Comparison of ENCODE assay signal across 30 cellular contexts in genomic region chrX:124383367-124383766, GRCh38. TPM values are rescaled to one million over a fixed set of nuclear protein-coding genes. Genes with fewer than 3 reads are reported as not detected.
"Had no signal": no experiment of that assay in that cellular context is flagged by ENCODE, and none has a peak within 500 bp of the region (broad histone marks: within the 10 kb centered on the region; RNA-seq: fewer than 3 reads in every experiment).

No MANE protein-coding gene starts in this region.

- H3K36me3 Mint-ChIP-seq: naive B cell; stimulated activated naive B cell treated with anti-CD40 and anti-IgM and Interleukin-4, amounts not matched to agents 10 μg/mL and 1 μg/mL and 100 μg/mL, for 72 hours; type B pancreatic cell had no signal

- H3K4me1 Mint-ChIP-seq: naive B cell; stimulated activated naive B cell treated with anti-CD40 and anti-IgM and Interleukin-4, amounts not matched to agents 10 μg/mL and 1 μg/mL and 100 μg/mL, for 72 hours had no signal

- H3K27ac Mint-ChIP-seq: activated naive CD4-positive, alpha-beta T cell treated with anti-CD3 and anti-CD28 coated beads, Interleukin-2, amount 10 ng/mL, durations not matched to agents 7 days and 5 days; naive B cell; stimulated activated naive B cell treated with anti-CD40 and anti-IgM and Interleukin-4, amounts not matched to agents 10 μg/mL and 1 μg/mL and 100 μg/mL, for 72 hours; type B pancreatic cell had no signal

- H3K27me3 ChIP-seq: ascending aorta, brain microvascular endothelial cell, vagina had no signal

- ATAC-seq: left lobe of liver; lower lobe of right lung; sciatic nerve; stimulated activated naive B cell treated with anti-CD40 and anti-IgM and Interleukin-4, amounts not matched to agents 10 μg/mL and 1 μg/mL and 100 μg/mL, for 72 hours had no signal

- H3K4me3 Mint-ChIP-seq: activated naive CD4-positive, alpha-beta T cell treated with anti-CD3 and anti-CD28 coated beads, Interleukin-2, amount 10 ng/mL, durations not matched to agents 7 days and 5 days; naive B cell; stimulated activated naive B cell treated with anti-CD40 and anti-IgM and Interleukin-4, amounts not matched to agents 10 μg/mL and 1 μg/mL and 100 μg/mL, for 72 hours; type B pancreatic cell had no signal

- H3K4me3 ChIP-seq: ascending aorta, lower lobe of right lung, smooth muscle cell, vagina had no signal

- H3K9me3 Mint-ChIP-seq: activated naive CD4-positive, alpha-beta T cell treated with anti-CD3 and anti-CD28 coated beads, Interleukin-2, amount 10 ng/mL, durations not matched to agents 7 days and 5 days; immature natural killer cell; naive B cell; stimulated activated naive B cell treated with anti-CD40 and anti-IgM and Interleukin-4, amounts not matched to agents 10 μg/mL and 1 μg/mL and 100 μg/mL, for 72 hours; type B pancreatic cell had no signal

- H3K9me3 ChIP-seq: ascending aorta, lower lobe of right lung, vagina had no signal

- H3K4me2 ChIP-seq: smooth muscle cell had no signal

- H3K36me3 ChIP-seq: ascending aorta, brain microvascular endothelial cell, lower lobe of right lung, vagina, WERI-Rb-1 had no signal

- H3K27ac ChIP-seq: ascending aorta, brain microvascular endothelial cell, lower lobe of right lung, vagina, WERI-Rb-1 had no signal

- H3K4me1 ChIP-seq: ascending aorta, lower lobe of right lung, vagina had no signal

- H3K27me3 Mint-ChIP-seq: activated naive CD4-positive, alpha-beta T cell treated with anti-CD3 and anti-CD28 coated beads, Interleukin-2, amount 10 ng/mL, durations not matched to agents 7 days and 5 days had no signal

- DNase-seq: activated CD4-positive, alpha-beta T cell treated with anti-CD3 and anti-CD28 coated beads, Interleukin-2, amount 50 U/mL, for 4 hours; activated CD4-positive, CD25-positive, alpha-beta regulatory T cell treated with anti-CD3 and anti-CD28 coated beads, Interleukin-2, amount 50 U/mL, for 72 hours; activated effector memory CD4-positive, alpha-beta T cell treated with anti-CD3 and anti-CD28 coated beads, Interleukin-2, amount 50 U/mL, for 16 hours; activated naive CD4-positive, alpha-beta T cell treated with anti-CD3 and anti-CD28 coated beads, Interleukin-2, amount 10 ng/mL, durations not matched to agents 7 days and 5 days; activated T-cell treated with anti-CD3 and anti-CD28 coated beads for 4 hours; brain microvascular endothelial cell; caudate nucleus; dermis blood vessel endothelial cell; effector memory CD4-positive, alpha-beta T cell; foreskin melanocyte; immature natural killer cell; lower lobe of right lung; naive B cell; stimulated activated CD4-positive, alpha-beta T cell treated with anti-CD3 and anti-CD28 coated beads, Interleukin-15, amount 100 ng/mL, for 24 hours; stimulated activated naive B cell treated with anti-CD40 and anti-IgM and Interleukin-4, amounts not matched to agents 10 μg/mL and 1 μg/mL and 100 μg/mL, for 72 hours; WERI-Rb-1 had no signal

RNA-seq across cellular contexts. Expression of gene SH2D1A, which starts 37.0 kb away (rescaled TPM):
- total RNA-seq: ascending aorta, dermis blood vessel endothelial cell, kidney epithelial cell, osteoblast, renal cortical epithelial cell, smooth muscle cell had no signal
- polyA plus RNA-seq: smooth muscle cell had no signal

RNA-seq across cellular contexts. Expression of gene TEX13D, which starts 50.9 kb away (rescaled TPM):
- total RNA-seq: ascending aorta; dermis blood vessel endothelial cell; kidney epithelial cell; left lobe of liver; lower lobe of right lung; mesenteric fat pad; mucosa of gallbladder; osteoblast; posterior vena cava; renal cortical epithelial cell; sciatic nerve; T-helper 2 cell treated with Interferon-gamma antibody and Interleukin-4, amounts not matched to agents 100 ng/mL and 5 ng/mL, for 36 hours; vagina had no signal
- polyA plus RNA-seq: adipose tissue, immature natural killer cell, smooth muscle cell had no signal
